1 cellular context compared by ENCODE assay signal in genomic region chr12:100745378-100746071, GRCh38.
TF ChIP-seq lines count a peak whose summit lies in the region.

No MANE protein-coding gene starts in this region.

TF ChIP-seq in K562, 482 proteins besides CTCF, POLR2A, EP300 and RAD21 (continued from another document):
- no peak for TF ChIP-seq CHAMP1 (IDR thresholded peaks at IDR 0.05)
